In the genomic region with DNA sequence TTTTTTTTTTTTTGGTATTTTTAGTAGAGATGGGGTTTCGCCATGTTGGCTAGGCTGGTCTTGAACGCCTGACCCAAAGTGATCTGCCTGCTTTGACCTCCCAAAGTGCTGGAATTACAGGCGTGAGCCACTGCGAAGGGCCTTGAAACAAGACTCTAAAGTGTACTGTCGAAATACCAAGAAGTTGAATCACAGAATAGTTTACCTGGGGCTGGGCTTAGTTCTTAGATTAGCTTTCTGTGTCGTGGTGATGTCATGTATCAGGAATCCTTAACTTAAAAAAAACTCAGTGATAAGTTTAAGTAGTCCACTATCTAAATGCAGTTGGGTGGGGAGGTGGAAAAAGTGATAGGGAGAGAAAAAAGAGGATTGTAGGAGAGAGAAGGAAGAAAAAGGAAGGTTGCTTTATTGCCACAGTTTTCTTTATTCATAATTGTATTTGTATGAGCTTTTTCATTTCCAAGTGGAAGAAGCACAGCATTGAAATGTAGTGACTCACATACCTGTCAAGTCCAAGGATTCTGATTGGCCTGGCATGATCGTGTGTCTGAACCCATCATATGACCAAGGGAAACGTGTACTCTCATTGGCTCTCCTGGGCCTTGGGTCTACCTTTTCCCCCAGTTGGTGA, we compare ENCODE assay signal across 1 cellular context.
TF ChIP-seq lines count a peak whose summit lies in the region.

No MANE protein-coding gene starts in this region.

TF ChIP-seq in HEK293, 187 proteins besides CTCF, POLR2A, EP300 and RAD21 (continued from another document and continues in another):
- TF ChIP-seq, protein P1, sequence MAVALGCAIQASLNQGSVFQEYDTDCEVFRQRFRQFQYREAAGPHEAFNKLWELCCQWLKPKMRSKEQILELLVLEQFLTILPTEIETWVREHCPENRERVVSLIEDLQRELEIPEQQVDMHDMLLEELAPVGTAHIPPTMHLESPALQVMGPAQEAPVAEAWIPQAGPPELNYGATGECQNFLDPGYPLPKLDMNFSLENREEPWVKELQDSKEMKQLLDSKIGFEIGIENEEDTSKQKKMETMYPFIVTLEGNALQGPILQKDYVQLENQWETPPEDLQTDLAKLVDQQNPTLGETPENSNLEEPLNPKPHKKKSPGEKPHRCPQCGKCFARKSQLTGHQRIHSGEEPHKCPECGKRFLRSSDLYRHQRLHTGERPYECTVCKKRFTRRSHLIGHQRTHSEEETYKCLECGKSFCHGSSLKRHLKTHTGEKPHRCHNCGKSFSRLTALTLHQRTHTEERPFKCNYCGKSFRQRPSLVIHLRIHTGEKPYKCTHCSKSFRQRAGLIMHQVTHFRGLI (tag by site-specific recombination; IDR thresholded peaks at IDR 0.05), result no peak
- TF ChIP-seq ZEB2 (tag by site-specific recombination; IDR thresholded peaks at IDR 0.05), result 0 out of 2 replicates have a peak, but pooled peaks have one; percentile 40
- TF ChIP-seq KLF16 (tag by site-specific recombination; IDR thresholded peaks at IDR 0.05), result no peak
- no peak for TF ChIP-seq ZNF202 (tag by site-specific recombination; IDR thresholded peaks at IDR 0.05; ENCODE audit: borderline replicate concordance)
- peak; percentile 91 for TF ChIP-seq KLF8 (tag by site-specific recombination; IDR thresholded peaks at IDR 0.05)
- no peak for TF ChIP-seq ZNF16 (tag by site-specific recombination; IDR thresholded peaks at IDR 0.05; ENCODE audit: low read depth)
- TF ChIP-seq GLI2 (tag by site-specific recombination; IDR thresholded peaks at IDR 0.05; ENCODE audit: borderline replicate concordance, low read depth), result no peak
- no peak for TF ChIP-seq MEIS1 (CRISPR knock-in tag; IDR thresholded peaks at IDR 0.05; ENCODE audit: borderline replicate concordance)
- no peak for TF ChIP-seq MZF1 (tag by site-specific recombination; IDR thresholded peaks at IDR 0.05; ENCODE audit: borderline replicate concordance)
- TF ChIP-seq OSR2 (tag by site-specific recombination; IDR thresholded peaks at IDR 0.05), result 0 out of 2 replicates have a peak, but pooled peaks have one; percentile 19
- TF ChIP-seq ZNF112 (tag by site-specific recombination; IDR thresholded peaks at IDR 0.05), result no peak
- TF ChIP-seq ZNF777 (tag by site-specific recombination; IDR thresholded peaks at IDR 0.05; ENCODE audit: borderline replicate concordance), result no peak
- TF ChIP-seq ZNF292 (tag by site-specific recombination; IDR thresholded peaks at IDR 0.05; ENCODE audit: borderline replicate concordance, low read depth), result no peak
- no peak for TF ChIP-seq ZNF670 (tag by site-specific recombination; IDR thresholded peaks at IDR 0.05; ENCODE audit: low read depth)
- TF ChIP-seq, protein P2, sequence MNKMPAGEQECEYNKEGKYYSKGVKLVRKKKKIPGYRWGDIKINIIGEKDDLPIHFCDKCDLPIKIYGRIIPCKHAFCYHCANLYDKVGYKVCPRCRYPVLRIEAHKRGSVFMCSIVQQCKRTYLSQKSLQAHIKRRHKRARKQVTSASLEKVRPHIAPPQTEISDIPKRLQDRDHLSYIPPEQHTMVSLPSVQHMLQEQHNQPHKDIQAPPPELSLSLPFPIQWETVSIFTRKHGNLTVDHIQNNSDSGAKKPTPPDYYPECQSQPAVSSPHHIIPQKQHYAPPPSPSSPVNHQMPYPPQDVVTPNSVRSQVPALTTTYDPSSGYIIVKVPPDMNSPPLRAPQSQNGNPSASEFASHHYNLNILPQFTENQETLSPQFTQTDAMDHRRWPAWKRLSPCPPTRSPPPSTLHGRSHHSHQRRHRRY (tag by site-specific recombination; IDR thresholded peaks at IDR 0.05), result no peak
- TF ChIP-seq ZNF302 (tag by site-specific recombination; IDR thresholded peaks at IDR 0.05; ENCODE audit: low read depth), result no peak
- no peak for TF ChIP-seq SCRT1 (tag by site-specific recombination; IDR thresholded peaks at IDR 0.05; ENCODE audit: borderline replicate concordance)
- TF ChIP-seq ZNF621 (tag by site-specific recombination; IDR thresholded peaks at IDR 0.05), result no peak
- no peak for TF ChIP-seq GLIS2 (tag by site-specific recombination; IDR thresholded peaks at IDR 0.05)
- TF ChIP-seq, protein P3, sequence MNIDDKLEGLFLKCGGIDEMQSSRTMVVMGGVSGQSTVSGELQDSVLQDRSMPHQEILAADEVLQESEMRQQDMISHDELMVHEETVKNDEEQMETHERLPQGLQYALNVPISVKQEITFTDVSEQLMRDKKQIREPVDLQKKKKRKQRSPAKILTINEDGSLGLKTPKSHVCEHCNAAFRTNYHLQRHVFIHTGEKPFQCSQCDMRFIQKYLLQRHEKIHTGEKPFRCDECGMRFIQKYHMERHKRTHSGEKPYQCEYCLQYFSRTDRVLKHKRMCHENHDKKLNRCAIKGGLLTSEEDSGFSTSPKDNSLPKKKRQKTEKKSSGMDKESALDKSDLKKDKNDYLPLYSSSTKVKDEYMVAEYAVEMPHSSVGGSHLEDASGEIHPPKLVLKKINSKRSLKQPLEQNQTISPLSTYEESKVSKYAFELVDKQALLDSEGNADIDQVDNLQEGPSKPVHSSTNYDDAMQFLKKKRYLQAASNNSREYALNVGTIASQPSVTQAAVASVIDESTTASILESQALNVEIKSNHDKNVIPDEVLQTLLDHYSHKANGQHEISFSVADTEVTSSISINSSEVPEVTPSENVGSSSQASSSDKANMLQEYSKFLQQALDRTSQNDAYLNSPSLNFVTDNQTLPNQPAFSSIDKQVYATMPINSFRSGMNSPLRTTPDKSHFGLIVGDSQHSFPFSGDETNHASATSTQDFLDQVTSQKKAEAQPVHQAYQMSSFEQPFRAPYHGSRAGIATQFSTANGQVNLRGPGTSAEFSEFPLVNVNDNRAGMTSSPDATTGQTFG (tag by site-specific recombination; IDR thresholded peaks at IDR 0.05; ENCODE audit: borderline replicate concordance), result no peak
- TF ChIP-seq ZNF571 (tag by site-specific recombination; IDR thresholded peaks at IDR 0.05), result no peak
- TF ChIP-seq SALL2 (tag by site-specific recombination; IDR thresholded peaks at IDR 0.05; ENCODE audit: borderline replicate concordance), result no peak
- no peak for TF ChIP-seq MYNN (tag by site-specific recombination; IDR thresholded peaks at IDR 0.05; ENCODE audit: borderline replicate concordance)
- TF ChIP-seq, protein P4, sequence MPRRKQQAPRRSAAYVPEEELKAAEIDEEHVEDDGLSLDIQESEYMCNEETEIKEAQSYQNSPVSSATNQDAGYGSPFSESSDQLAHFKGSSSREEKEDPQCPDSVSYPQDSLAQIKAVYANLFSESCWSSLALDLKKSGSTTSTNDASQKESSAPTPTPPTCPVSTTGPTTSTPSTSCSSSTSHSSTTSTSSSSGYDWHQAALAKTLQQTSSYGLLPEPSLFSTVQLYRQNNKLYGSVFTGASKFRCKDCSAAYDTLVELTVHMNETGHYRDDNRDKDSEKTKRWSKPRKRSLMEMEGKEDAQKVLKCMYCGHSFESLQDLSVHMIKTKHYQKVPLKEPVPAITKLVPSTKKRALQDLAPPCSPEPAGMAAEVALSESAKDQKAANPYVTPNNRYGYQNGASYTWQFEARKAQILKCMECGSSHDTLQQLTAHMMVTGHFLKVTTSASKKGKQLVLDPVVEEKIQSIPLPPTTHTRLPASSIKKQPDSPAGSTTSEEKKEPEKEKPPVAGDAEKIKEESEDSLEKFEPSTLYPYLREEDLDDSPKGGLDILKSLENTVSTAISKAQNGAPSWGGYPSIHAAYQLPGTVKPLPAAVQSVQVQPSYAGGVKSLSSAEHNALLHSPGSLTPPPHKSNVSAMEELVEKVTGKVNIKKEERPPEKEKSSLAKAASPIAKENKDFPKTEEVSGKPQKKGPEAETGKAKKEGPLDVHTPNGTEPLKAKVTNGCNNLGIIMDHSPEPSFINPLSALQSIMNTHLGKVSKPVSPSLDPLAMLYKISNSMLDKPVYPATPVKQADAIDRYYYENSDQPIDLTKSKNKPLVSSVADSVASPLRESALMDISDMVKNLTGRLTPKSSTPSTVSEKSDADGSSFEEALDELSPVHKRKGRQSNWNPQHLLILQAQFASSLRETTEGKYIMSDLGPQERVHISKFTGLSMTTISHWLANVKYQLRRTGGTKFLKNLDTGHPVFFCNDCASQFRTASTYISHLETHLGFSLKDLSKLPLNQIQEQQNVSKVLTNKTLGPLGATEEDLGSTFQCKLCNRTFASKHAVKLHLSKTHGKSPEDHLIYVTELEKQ (tag by site-specific recombination; IDR thresholded peaks at IDR 0.05; ENCODE audit: borderline replicate concordance), result peak; percentile 50; the same call in 1 of the 2 replicates
- no peak for TF ChIP-seq ZNF138 (tag by site-specific recombination; IDR thresholded peaks at IDR 0.05; ENCODE audit: borderline replicate concordance)
- no peak for TF ChIP-seq ZBTB20 (tag by site-specific recombination; IDR thresholded peaks at IDR 0.05)
- no peak for TF ChIP-seq ZNF184 (tag by site-specific recombination; IDR thresholded peaks at IDR 0.05)
- TF ChIP-seq ZNF433 (tag by site-specific recombination; IDR thresholded peaks at IDR 0.05; ENCODE audit: low read depth), result no peak
- TF ChIP-seq ZNF335 (tag by site-specific recombination; conservative IDR thresholded peaks at IDR 0.05), result no peak; the same call in 1 of the 2 replicates
- TF ChIP-seq, protein P5, sequence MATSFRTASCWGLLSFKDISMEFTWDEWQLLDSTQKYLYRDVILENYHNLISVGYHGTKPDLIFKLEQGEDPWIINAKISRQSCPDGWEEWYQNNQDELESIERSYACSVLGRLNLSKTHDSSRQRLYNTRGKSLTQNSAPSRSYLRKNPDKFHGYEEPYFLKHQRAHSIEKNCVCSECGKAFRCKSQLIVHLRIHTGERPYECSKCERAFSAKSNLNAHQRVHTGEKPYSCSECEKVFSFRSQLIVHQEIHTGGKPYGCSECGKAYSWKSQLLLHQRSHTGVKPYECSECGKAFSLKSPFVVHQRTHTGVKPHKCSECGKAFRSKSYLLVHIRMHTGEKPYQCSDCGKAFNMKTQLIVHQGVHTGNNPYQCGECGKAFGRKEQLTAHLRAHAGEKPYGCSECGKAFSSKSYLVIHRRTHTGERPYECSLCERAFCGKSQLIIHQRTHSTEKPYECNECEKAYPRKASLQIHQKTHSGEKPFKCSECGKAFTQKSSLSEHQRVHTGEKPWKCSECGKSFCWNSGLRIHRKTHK (tag by site-specific recombination; IDR thresholded peaks at IDR 0.05), result no peak
- no peak for TF ChIP-seq KLF1 (tag by site-specific recombination; IDR thresholded peaks at IDR 0.05)
- TF ChIP-seq SP3 (tag by site-specific recombination; IDR thresholded peaks at IDR 0.05), result peak; percentile 48; the same call in 1 of the 2 replicates
- no peak for TF ChIP-seq ZNF214 (tag by site-specific recombination; IDR thresholded peaks at IDR 0.05; ENCODE audit: borderline replicate concordance)
- no peak for TF ChIP-seq ZNF768 (tag by site-specific recombination; IDR thresholded peaks at IDR 0.05)
- TF ChIP-seq, protein P6, sequence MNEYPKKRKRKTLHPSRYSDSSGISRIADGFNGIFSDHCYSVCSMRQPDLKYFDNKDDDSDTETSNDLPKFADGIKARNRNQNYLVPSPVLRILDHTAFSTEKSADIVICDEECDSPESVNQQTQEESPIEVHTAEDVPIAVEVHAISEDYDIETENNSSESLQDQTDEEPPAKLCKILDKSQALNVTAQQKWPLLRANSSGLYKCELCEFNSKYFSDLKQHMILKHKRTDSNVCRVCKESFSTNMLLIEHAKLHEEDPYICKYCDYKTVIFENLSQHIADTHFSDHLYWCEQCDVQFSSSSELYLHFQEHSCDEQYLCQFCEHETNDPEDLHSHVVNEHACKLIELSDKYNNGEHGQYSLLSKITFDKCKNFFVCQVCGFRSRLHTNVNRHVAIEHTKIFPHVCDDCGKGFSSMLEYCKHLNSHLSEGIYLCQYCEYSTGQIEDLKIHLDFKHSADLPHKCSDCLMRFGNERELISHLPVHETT (tag by site-specific recombination; IDR thresholded peaks at IDR 0.05), result peak; percentile 82
- TF ChIP-seq ZNF239 (tag by site-specific recombination; IDR thresholded peaks at IDR 0.05), result no peak
- TF ChIP-seq ZBTB21 (tag by site-specific recombination; IDR thresholded peaks at IDR 0.05), result peak; percentile 33; the same call in 1 of the 2 replicates
- no peak for TF ChIP-seq ZNF311 (tag by site-specific recombination; IDR thresholded peaks at IDR 0.05; ENCODE audit: borderline replicate concordance)
- no peak for TF ChIP-seq ZNF211 (tag by site-specific recombination; IDR thresholded peaks at IDR 0.05; ENCODE audit: low read depth)
- no peak for TF ChIP-seq ZNF37A (tag by site-specific recombination; IDR thresholded peaks at IDR 0.05)
- peak; percentile 86 for TF ChIP-seq GLIS1 (tag by site-specific recombination; IDR thresholded peaks at IDR 0.05)
- TF ChIP-seq ZBTB1 (tag by site-specific recombination; IDR thresholded peaks at IDR 0.05), result no peak
- TF ChIP-seq ZNF24 (tag by site-specific recombination; IDR thresholded peaks at IDR 0.05), result no peak
- TF ChIP-seq ZNF624 (tag by site-specific recombination; IDR thresholded peaks at IDR 0.05), result no peak
- TF ChIP-seq ZNF121 (tag by site-specific recombination; IDR thresholded peaks at IDR 0.05), result no peak
- TF ChIP-seq, protein P7, sequence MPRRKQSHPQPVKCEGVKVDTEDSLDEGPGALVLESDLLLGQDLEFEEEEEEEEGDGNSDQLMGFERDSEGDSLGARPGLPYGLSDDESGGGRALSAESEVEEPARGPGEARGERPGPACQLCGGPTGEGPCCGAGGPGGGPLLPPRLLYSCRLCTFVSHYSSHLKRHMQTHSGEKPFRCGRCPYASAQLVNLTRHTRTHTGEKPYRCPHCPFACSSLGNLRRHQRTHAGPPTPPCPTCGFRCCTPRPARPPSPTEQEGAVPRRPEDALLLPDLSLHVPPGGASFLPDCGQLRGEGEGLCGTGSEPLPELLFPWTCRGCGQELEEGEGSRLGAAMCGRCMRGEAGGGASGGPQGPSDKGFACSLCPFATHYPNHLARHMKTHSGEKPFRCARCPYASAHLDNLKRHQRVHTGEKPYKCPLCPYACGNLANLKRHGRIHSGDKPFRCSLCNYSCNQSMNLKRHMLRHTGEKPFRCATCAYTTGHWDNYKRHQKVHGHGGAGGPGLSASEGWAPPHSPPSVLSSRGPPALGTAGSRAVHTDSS (tag by site-specific recombination; IDR thresholded peaks at IDR 0.05), result no peak
- TF ChIP-seq ZNF596 (tag by site-specific recombination; IDR thresholded peaks at IDR 0.05), result no peak
- no peak for TF ChIP-seq ZNF530 (tag by site-specific recombination; IDR thresholded peaks at IDR 0.05; ENCODE audit: low read depth)
- peak; percentile 72 for TF ChIP-seq SP7 (tag by site-specific recombination; IDR thresholded peaks at IDR 0.05)
- TF ChIP-seq ZFP37 (tag by site-specific recombination; IDR thresholded peaks at IDR 0.05), result no peak
- TF ChIP-seq ZNF600 (tag by site-specific recombination; IDR thresholded peaks at IDR 0.05), result peak; percentile 90
- no peak for TF ChIP-seq TRIM28 (IDR thresholded peaks at IDR 0.05; ENCODE audit: borderline replicate concordance, low read length)
- no peak for TF ChIP-seq ZNF426 (tag by site-specific recombination; IDR thresholded peaks at IDR 0.05)
- no peak for TF ChIP-seq ZNF830 (tag by site-specific recombination; IDR thresholded peaks at IDR 0.05; ENCODE audit: low read depth)
- no peak for TF ChIP-seq ZNF843 (tag by site-specific recombination; IDR thresholded peaks at IDR 0.05)
- no peak for TF ChIP-seq ZNF174 (tag by site-specific recombination; IDR thresholded peaks at IDR 0.05)
